ENCODE assay signal across 1 cellular context in genomic region chr9:27349681-27350080, GRCh38.
TF ChIP-seq lines count a peak whose summit lies in the region.

No MANE protein-coding gene starts in this region.

TF ChIP-seq in GM23338, 12 proteins besides CTCF, POLR2A, EP300 and RAD21 (continued from another document):
- no peak for TF ChIP-seq ZNF462 (CRISPR knock-in tag; IDR thresholded peaks at IDR 0.05)
- no peak for TF ChIP-seq CREB1 (CRISPR knock-in tag; IDR thresholded peaks at IDR 0.05; ENCODE audit: low read depth)
- TF ChIP-seq NANOG (IDR thresholded peaks at IDR 0.05; ENCODE audit: borderline replicate concordance), result no peak
- no peak for TF ChIP-seq ETS1 (IDR thresholded peaks at IDR 0.05)
- TF ChIP-seq POLR2AphosphoS5 (IDR thresholded peaks at IDR 0.05; ENCODE audit: low read depth), result no peak
- no peak for TF ChIP-seq EZH2phosphoT487 (IDR thresholded peaks at IDR 0.05; ENCODE audit: unreplicated experiment)
- TF ChIP-seq ZNF114 (CRISPR knock-in tag; IDR thresholded peaks at IDR 0.05), result no peak
- TF ChIP-seq JUNB (IDR thresholded peaks at IDR 0.05; ENCODE audit: unreplicated experiment), result no peak
- no peak for TF ChIP-seq EZH2 (IDR thresholded peaks at IDR 0.05; ENCODE audit: low read depth, unreplicated experiment)
